Comparison of ENCODE assay signal across 1 cellular context in the genomic region with DNA sequence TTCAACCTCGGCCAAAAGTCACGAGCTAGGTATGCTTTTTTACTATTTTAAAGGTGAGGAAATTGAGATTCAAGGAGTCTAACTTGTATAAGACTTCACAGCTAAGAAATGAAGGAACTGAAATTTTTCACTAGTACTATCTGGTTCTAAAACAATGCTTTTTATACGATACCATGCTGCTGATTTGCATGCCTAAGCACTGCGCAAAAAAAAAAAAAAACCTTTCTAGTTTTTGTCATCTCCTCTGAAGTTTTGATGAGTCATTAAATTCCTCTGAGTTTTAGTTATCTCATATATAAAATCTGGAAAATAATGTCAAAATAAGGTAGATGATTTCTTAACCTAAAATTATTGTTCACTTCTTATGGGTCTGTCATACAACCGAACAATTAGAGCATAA.
TF ChIP-seq lines count a peak whose summit lies in the region.

No MANE protein-coding gene starts in this region.

TF ChIP-seq in K562, 482 proteins besides CTCF, POLR2A, EP300 and RAD21:
- TF ChIP-seq ZNF507 (tag; conservative IDR thresholded peaks at IDR 0.05) (no peak), BCOR (IDR thresholded peaks at IDR 0.05) (no peak), NR2F6 (CRISPR knock-in tag; IDR thresholded peaks at IDR 0.05) (no peak), ZNF316 (IDR thresholded peaks at IDR 0.05) (peak; percentile 64)
TF ChIP-seq in K562: peak in this region for 1.
